ENCODE assay signal across 10 cellular contexts in the genomic region with DNA sequence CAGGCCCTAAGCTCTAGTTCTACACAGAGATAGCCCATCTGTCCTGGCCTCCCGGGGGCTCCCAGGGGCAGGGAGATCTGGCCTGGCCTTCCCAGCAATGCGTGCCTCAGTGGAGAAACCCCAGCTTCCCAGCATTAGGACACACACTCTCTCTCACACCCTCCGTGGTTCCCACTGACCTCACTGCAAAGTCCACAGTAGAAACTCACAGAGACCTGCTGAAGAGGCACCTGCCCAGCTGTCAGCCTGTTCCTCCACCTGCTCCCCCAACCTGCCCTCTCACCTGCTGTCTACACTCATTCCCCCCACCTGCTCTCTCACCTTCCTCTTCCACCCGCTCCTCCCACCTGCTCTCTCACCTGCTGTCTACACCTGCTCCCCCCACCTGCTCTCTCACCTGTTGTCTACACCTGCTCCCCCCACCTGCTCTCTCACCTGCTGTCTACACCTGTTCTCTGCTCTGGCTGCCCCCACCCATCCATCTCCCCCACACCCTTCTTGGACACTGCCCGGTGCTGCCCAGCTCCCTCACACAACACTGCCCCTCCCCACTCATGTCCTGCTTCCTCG. TPM values are rescaled to one million over a fixed set of nuclear protein-coding genes. Genes with fewer than 3 reads are reported as not detected.
A peak's percentile ranks its signal among the peaks of the same experiment; 100 is the strongest.
DNase-seq lines count a peak whose midpoint lies in the region; ATAC-seq and TF ChIP-seq lines count a peak whose summit lies in the region.
"Had no signal": no experiment of that assay in that cellular context is flagged by ENCODE, and none has a peak within 500 bp of the region (broad histone marks: within the 10 kb centered on the region; RNA-seq: fewer than 3 reads in every experiment).

No MANE protein-coding gene starts in this region.

- H3K9me3 Mint-ChIP-seq in memory B cell = no peaks in the 10 kb centered on the region
- no peaks in the 10 kb centered on the region for H3K9me3 Mint-ChIP-seq in activated T-cell treated with anti-CD3 and anti-CD28 coated beads, Interleukin-2, amount 50 U/mL, for 4 hours

- intact Hi-C loops in transverse colon (cut with DNase I; ENCODE audit: low total_unique reads) = loop anchor here (10.0 kb wide), 1 partner anchor 111 kb away; no protein-coding TSS in a partner anchor

- DNase-seq in NCI-H748 (lab: John Stamatoyannopoulos, UW; ENCODE audit: unreplicated experiment) = peak; percentile 46
- DNase-seq in NCI-H748 treated with DMSO at 0.1 percent for 48 hours (lab: John Stamatoyannopoulos, UW) = no peak
- no peak for DNase-seq in brain microvascular endothelial cell
- DNase-seq in memory B cell (ENCODE audit: low spot score in 2 of 2) = no peak
- DNase-seq in transverse colon = no peak
- no peak for DNase-seq in activated T-cell treated with anti-CD3 and anti-CD28 coated beads, Interleukin-2, amount 50 U/mL, for 4 hours
- DNase-seq: NCI-H1417 treated with DMSO at 0.1 percent for 48 hours; stimulated activated CD4-positive, alpha-beta T cell treated with anti-CD3 and anti-CD28 coated beads, Interleukin-15, amount 100 ng/mL, for 24 hours had no signal

- H3K4me3 ChIP-seq in brain microvascular endothelial cell (ENCODE audit: low read depth, low read length) (no peak overlapping the region), transverse colon (no peak overlapping the region)

- 57% methylated on average over 6 of the region's 6 CpGs; no CpG with 5 or more reads in 1 of the 2 donors for WGBS in transverse colon (ENCODE audit: low coverage in 1 of 2), 2 donors

- H3K27ac Mint-ChIP-seq in memory B cell = peak overlapping the region; percentile 55

- H3K36me3 ChIP-seq in brain microvascular endothelial cell (replicated peaks) = no peaks in the 10 kb centered on the region
- H3K36me3 ChIP-seq in transverse colon = no peaks in the 10 kb centered on the region

- H3K27me3 ChIP-seq in brain microvascular endothelial cell (replicated peaks) (no peaks in the 10 kb centered on the region), transverse colon (no peaks in the 10 kb centered on the region)

- TF ChIP-seq EP300 in transverse colon (IDR thresholded peaks at IDR 0.05; ENCODE audit: low read depth) = no peak

- no peaks in the 10 kb centered on the region for H3K9me3 ChIP-seq in transverse colon

- in situ Hi-C loops in brain microvascular endothelial cell (cut with HindIII; ENCODE audit: low pct_ligation_motif_present, low sequenced_read_pairs) (no loop called here), transverse colon (cut with MboI; ENCODE audit: low pct_ligation_motif_present in 1 of 4, low pct_unique_long_range_greater_than_20kb in 1 of 4, low sequenced_read_pairs in 3 of 4) (loop anchor here in 3 of 4 donors (10.0 to 25.0 kb wide), 2 partner anchors 109 to 111 kb away; no protein-coding TSS in a partner anchor)

- peaks cover 20% of the 10 kb centered on the region for H3K27me3 Mint-ChIP-seq in memory B cell
- H3K27me3 Mint-ChIP-seq in activated T-cell treated with anti-CD3 and anti-CD28 coated beads, Interleukin-2, amount 50 U/mL, for 4 hours (ENCODE audit: low read depth) = peaks cover 41% of the 10 kb centered on the region

- TF ChIP-seq POLR2A in transverse colon (IDR thresholded peaks at IDR 0.05) = no peak

- TF ChIP-seq CTCF in brain microvascular endothelial cell (IDR thresholded peaks at IDR 0.05; ENCODE audit: low read depth, low read length, missing control alignments) (no peak), transverse colon (IDR thresholded peaks at IDR 0.05) (no peak)

- ATAC-seq in memory B cell (ENCODE audit: low read depth) (no peak), HG02642 (IDR thresholded peaks at IDR 0.05; ENCODE audit: poor library complexity, unreplicated experiment) (no peak), HG03378 (IDR thresholded peaks at IDR 0.05; ENCODE audit: unreplicated experiment) (no peak)
- no peak for ATAC-seq in activated T-cell treated with anti-CD3 and anti-CD28 coated beads, Interleukin-2, amount 50 U/mL, for 4 hours

- H3K27ac ChIP-seq in brain microvascular endothelial cell (peak overlapping the region; percentile 76), transverse colon (peak overlapping the region; percentile 47 to 69 (median 57))

- H3K4me3 Mint-ChIP-seq in memory B cell = no peak overlapping the region
- no peak overlapping the region for H3K4me3 Mint-ChIP-seq in activated T-cell treated with anti-CD3 and anti-CD28 coated beads, Interleukin-2, amount 50 U/mL, for 4 hours

- peaks cover 8 to 20% (median 12%) of the 10 kb centered on the region in 4 donors for H3K4me1 ChIP-seq in transverse colon

- no peaks in the 10 kb centered on the region for H3K36me3 Mint-ChIP-seq in memory B cell
- no peaks in the 10 kb centered on the region for H3K36me3 Mint-ChIP-seq in activated T-cell treated with anti-CD3 and anti-CD28 coated beads, Interleukin-2, amount 50 U/mL, for 4 hours (ENCODE audit: insufficient read depth)

- peaks cover 5% of the 10 kb centered on the region for H3K4me1 Mint-ChIP-seq in memory B cell
- H3K4me1 Mint-ChIP-seq in activated T-cell treated with anti-CD3 and anti-CD28 coated beads, Interleukin-2, amount 50 U/mL, for 4 hours (ENCODE audit: low read depth) = peaks cover 5% of the 10 kb centered on the region

RNA-seq across cellular contexts. Expression of a gene that starts 21.1 kb away (rescaled TPM):
- 10 to 100 TPM; 53.9 to 93.9 (median 66.2) TPM for total RNA-seq in transverse colon
- total RNA-seq in activated T-cell treated with anti-CD3 and anti-CD28 coated beads, Interleukin-2, amount 50 U/mL, for 4 hours = 100 to 1,000 TPM; 239 to 271 (median 253) TPM
